ENCODE assay signal across 18 cellular contexts in the genomic region with DNA sequence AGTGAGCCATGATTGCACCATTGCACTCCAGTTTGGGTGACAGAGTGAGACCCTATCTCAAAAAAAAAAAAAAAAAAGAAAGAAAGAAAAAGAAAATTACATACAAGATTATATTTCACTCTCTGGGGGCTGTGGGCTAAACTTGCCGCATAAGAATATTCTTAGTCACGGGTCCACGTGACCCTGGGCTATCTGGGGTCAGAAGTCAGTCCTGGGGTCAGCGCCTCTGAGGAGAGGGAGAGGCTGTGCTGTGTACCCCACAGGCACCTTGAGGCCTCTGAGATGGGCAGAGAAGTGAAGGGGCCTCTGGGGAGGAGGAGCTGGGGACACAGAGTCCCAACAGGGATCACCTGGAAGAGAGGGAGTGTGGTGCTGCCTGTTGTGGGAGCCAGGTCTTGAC. TPM values are rescaled to one million over a fixed set of nuclear protein-coding genes. Genes with fewer than 3 reads are reported as not detected.
DNase-seq lines count a peak whose midpoint lies in the region; ATAC-seq, FAIRE-seq and TF ChIP-seq lines count a peak whose summit lies in the region.
"Had no signal": no experiment of that assay in that cellular context is flagged by ENCODE, and none has a peak within 500 bp of the region (broad histone marks: within the 10 kb centered on the region; RNA-seq: fewer than 3 reads in every experiment).

No MANE protein-coding gene starts in this region.

- no peaks in the 10 kb centered on the region for H4K20me1 ChIP-seq in BLaER1 treated with 17β-estradiol and CSF1 and Interleukin-3, amounts not matched to agents 10 nM and 100 nM
- no peaks in the 10 kb centered on the region for H4K20me1 ChIP-seq in OCI-LY7 (ENCODE audit: insufficient read depth, low read length)

- no TSS peak for BruUV-seq in OCI-LY7 (replicated peaks; lab: Mats Ljungman, UMichigan)

- H3K4me1 Mint-ChIP-seq in naive B cell, result peaks cover 54 to 90% (median 90%) of the 10 kb centered on the region in 3 donors
- peaks cover 24% of the 10 kb centered on the region for H3K4me1 Mint-ChIP-seq in stimulated activated effector memory CD8-positive, alpha-beta T cell treated with anti-CD3 and anti-CD28 coated beads, Interleukin-12 subunit alpha, Interleukin-12 subunit beta, amount 100 ng/mL, for 72 hours

- H3K9me2 ChIP-seq in OCI-LY7 (ENCODE audit: insufficient read depth, low read length), result no peaks in the 10 kb centered on the region

- H3K4me1 ChIP-seq in BLaER1 treated with 17β-estradiol and CSF1 and Interleukin-3, amounts not matched to agents 10 nM and 100 nM, result peaks cover 41 to 68% (median 64%) of the 10 kb centered on the region in 10 experiments
- peaks cover 73% of the 10 kb centered on the region for H3K4me1 ChIP-seq in OCI-LY7 (ENCODE audit: insufficient read depth, low read length, poor library complexity, severe bottlenecking)
- H3K4me1 ChIP-seq in spleen, result peaks cover 0 to 55% (median 26%) of the 10 kb centered on the region in 6 donors
- H3K4me1 ChIP-seq: Caco-2 had no signal

- peak overlapping the region in 8 of 11 experiments; percentile 26 to 67 (median 51); a peak in 13 of 22 replicates for H3K4me2 ChIP-seq in BLaER1 treated with 17β-estradiol and CSF1 and Interleukin-3, amounts not matched to agents 10 nM and 100 nM
- H3K4me2 ChIP-seq in OCI-LY7 (ENCODE audit: low read length), result 0 out of 2 replicates have a peak overlapping the region, but pooled peaks have one; percentile 33
- H3K4me2 ChIP-seq: GM23338 had no signal

- CTCF ChIA-PET in OCI-LY7 (lab: Charles Lee; ENCODE audit: unreplicated experiment), result interaction anchor here (1.0 kb wide), 1 partner anchor 9 kb away, joined by 3 read pairs; no protein-coding TSS in a partner anchor

- no peak for DNase-seq in OCI-LY7 (ENCODE audit: low spot score)
- no peak for DNase-seq in naive B cell
- no peak for DNase-seq in stimulated activated effector memory CD8-positive, alpha-beta T cell treated with anti-CD3 and anti-CD28 coated beads, Interleukin-12 subunit alpha, Interleukin-12 subunit beta, amount 100 ng/mL, for 72 hours (ENCODE audit: low spot score in 2 of 2)
- DNase-seq in occipital lobe (lab: John Stamatoyannopoulos, UW), result no peak
- DNase-seq in activated CD4-positive, alpha-beta T cell treated with anti-CD3 and anti-CD28 coated beads for 1 hour, result no peak
- no peak for DNase-seq in GM19239 (ENCODE audit: insufficient read length, low spot score)
- no peak for DNase-seq in spleen
- DNase-seq: ACHN; Caco-2; CD8-positive, alpha-beta memory T cell; DND-41; H9 had no signal

- H3K9me3 ChIP-seq in BLaER1 treated with 17β-estradiol and CSF1 and Interleukin-3, amounts not matched to agents 10 nM and 100 nM (replicated peaks in 1 of 11), result peaks cover 0 to 12% (median 0%) of the 10 kb centered on the region in 11 experiments; a peak in 3 of 22 replicates
- no peaks in the 10 kb centered on the region for H3K9me3 ChIP-seq in OCI-LY7 (ENCODE audit: low read length)
- no peaks in the 10 kb centered on the region for H3K9me3 ChIP-seq in spleen

- POLR2A ChIA-PET in OCI-LY7 (lab: Charles Lee), result interaction anchor here (1.4 kb wide), 1 partner anchor 8 kb away, joined by 5 read pairs; no protein-coding TSS in a partner anchor

- H3K9ac ChIP-seq in BLaER1 treated with 17β-estradiol and CSF1 and Interleukin-3, amounts not matched to agents 10 nM and 100 nM, result peak overlapping the region in 5 of 11 experiments; percentile 1 to 47 (median 8); a peak in 5 of 22 replicates

- peaks cover 0 to 4% (median 0%) of the 10 kb centered on the region in 7 donors for H3K9me3 Mint-ChIP-seq in naive B cell
- no peaks in the 10 kb centered on the region for H3K9me3 Mint-ChIP-seq in stimulated activated effector memory CD8-positive, alpha-beta T cell treated with anti-CD3 and anti-CD28 coated beads, Interleukin-12 subunit alpha, Interleukin-12 subunit beta, amount 100 ng/mL, for 72 hours
- H3K9me3 Mint-ChIP-seq: GM23338, H9 had no signal

- H3K36me3 Mint-ChIP-seq in naive B cell, result no peaks in the 10 kb centered on the region
- H3K36me3 Mint-ChIP-seq in stimulated activated effector memory CD8-positive, alpha-beta T cell treated with anti-CD3 and anti-CD28 coated beads, Interleukin-12 subunit alpha, Interleukin-12 subunit beta, amount 100 ng/mL, for 72 hours, result no peaks in the 10 kb centered on the region
- H3K36me3 Mint-ChIP-seq: CD14-positive monocyte; CD8-positive, alpha-beta memory T cell had no signal

- H3K36me3 ChIP-seq in BLaER1 treated with 17β-estradiol and CSF1 and Interleukin-3, amounts not matched to agents 10 nM and 100 nM, result no peaks in the 10 kb centered on the region
- no peaks in the 10 kb centered on the region; the same call in 1 of the 2 replicates for H3K36me3 ChIP-seq in OCI-LY7 (ENCODE audit: insufficient read depth, low read length)
- no peaks in the 10 kb centered on the region for H3K36me3 ChIP-seq in spleen

- peak overlapping the region in 5 of 8 donors; percentile 18 to 55 (median 38) for H3K4me3 Mint-ChIP-seq in naive B cell
- H3K4me3 Mint-ChIP-seq in stimulated activated effector memory CD8-positive, alpha-beta T cell treated with anti-CD3 and anti-CD28 coated beads, Interleukin-12 subunit alpha, Interleukin-12 subunit beta, amount 100 ng/mL, for 72 hours, result no peak overlapping the region
- H3K4me3 Mint-ChIP-seq: CD14-positive monocyte; CD8-positive, alpha-beta memory T cell; GM23338; H9 had no signal

- intact Hi-C loops in OCI-LY7 (cut with micrococcal nuclease; ENCODE audit: unreplicated experiment), result no loop called here
- intact Hi-C loops in spleen (cut with DNase I; ENCODE audit: low total_unique reads), result no loop called here

- TF ChIP-seq POLR2A in spleen (IDR thresholded peaks at IDR 0.05), result no peak

- H3K27me3 Mint-ChIP-seq in naive B cell, result no peaks in the 10 kb centered on the region
- H3K27me3 Mint-ChIP-seq: IgD-negative memory B cell had no signal

- no peak overlapping the region for H2AFZ ChIP-seq in OCI-LY7 (ENCODE audit: low read length)
- H2AFZ ChIP-seq: GM23338 had no signal

- no peak for FAIRE-seq in GM19239 (lab: Jason Lieb, UNC)

- H3K27me3 ChIP-seq in BLaER1 treated with 17β-estradiol and CSF1 and Interleukin-3, amounts not matched to agents 10 nM and 100 nM, result no peaks in the 10 kb centered on the region
- no peaks in the 10 kb centered on the region for H3K27me3 ChIP-seq in spleen (replicated peaks in 1 of 7)

- peaks cover 11% of the 10 kb centered on the region; the same call in 1 of the 2 replicates for H3K79me2 ChIP-seq in OCI-LY7 (ENCODE audit: insufficient read depth, low read depth, low read length)

- no peak for TF ChIP-seq CTCF in OCI-LY7 (conservative IDR thresholded peaks at IDR 0.05; ENCODE audit: low read length)
- TF ChIP-seq CTCF in spleen (IDR thresholded peaks at IDR 0.05 in 8 of 11, conservative IDR thresholded peaks at IDR 0.05 in 3 of 11), result no peak

- peak overlapping the region in 2 of 11 experiments; percentile 7 to 13; a peak in 1 of 22 replicates for H3K27ac ChIP-seq in BLaER1 treated with 17β-estradiol and CSF1 and Interleukin-3, amounts not matched to agents 10 nM and 100 nM
- no peak overlapping the region for H3K27ac ChIP-seq in OCI-LY7 (ENCODE audit: low read depth, low read length, poor library complexity, severe bottlenecking)
- no peak overlapping the region for H3K27ac ChIP-seq in spleen

- no peak for ATAC-seq in naive B cell (ENCODE audit: low read depth in 2 of 2)
- ATAC-seq in stimulated activated effector memory CD8-positive, alpha-beta T cell treated with anti-CD3 and anti-CD28 coated beads, Interleukin-12 subunit alpha, Interleukin-12 subunit beta, amount 100 ng/mL, for 72 hours, result no peak

- 91 to 97% (median 95%) methylated on average over 4 of the region's 4 CpGs for WGBS in spleen, 5 donors

- H3K27ac Mint-ChIP-seq in naive B cell, result peak overlapping the region in 2 of 6 donors; percentile 15 to 75
- peak overlapping the region; percentile 77 for H3K27ac Mint-ChIP-seq in stimulated activated effector memory CD8-positive, alpha-beta T cell treated with anti-CD3 and anti-CD28 coated beads, Interleukin-12 subunit alpha, Interleukin-12 subunit beta, amount 100 ng/mL, for 72 hours
- H3K27ac Mint-ChIP-seq: CD14-positive monocyte, GM23338 had no signal

- H3K4me3 ChIP-seq in BLaER1 treated with 17β-estradiol and CSF1 and Interleukin-3, amounts not matched to agents 10 nM and 100 nM, result no peak overlapping the region
- H3K4me3 ChIP-seq in OCI-LY7 (ENCODE audit: low read depth, low read length, poor library complexity, severe bottlenecking), result no peak overlapping the region
- no peak overlapping the region for H3K4me3 ChIP-seq in spleen
- H3K4me3 ChIP-seq: GM23338 had no signal

RNA-seq across cellular contexts. Expression of a gene that starts 5.8 kb away (rescaled TPM):
- 743 and 751 TPM in 2 replicates for total RNA-seq in OCI-LY7 (2014; rRNA removed; shearing (Covaris generic))
- 457 and 479 TPM in 2 replicates for total RNA-seq in OCI-LY7 (2022)
- polyA plus RNA-seq in naive B cell (ENCODE audit: low read depth in 6 of 6), result 1,000 to 10,000 TPM; 2,263 to 2,851 (median 2,433) TPM
- total RNA-seq in occipital lobe, result not detected
- total RNA-seq in spleen, result 100 to 1,000 TPM; 149 to 226 (median 192) TPM
- 100 to 1,000 TPM; 386 to 659 (median 624) TPM for polyA plus RNA-seq in spleen
- total RNA-seq: Caco-2 had no signal

RNA-seq across cellular contexts. Expression of a gene that starts 19.3 kb away (rescaled TPM):
- 0.21 and 4.3 TPM in 2 replicates for total RNA-seq in OCI-LY7 (2014; rRNA removed; shearing (Covaris generic))
- 0.96 TPM in 1 of 2 replicates, not detected in the other for total RNA-seq in OCI-LY7 (2022)
- polyA plus RNA-seq in naive B cell (ENCODE audit: low read depth in 6 of 6), result 1 to 10 TPM in 1 of 6 donors, not detected in 5; 1.8 TPM
- total RNA-seq in occipital lobe, result not detected
- 1 to 10 TPM in 2 of 7 donors, under 1 TPM in 3, not detected in 2; 0.47 to 1.4 (median 0.79) TPM for total RNA-seq in spleen
- polyA plus RNA-seq in spleen, result 1 to 10 TPM in 1 of 3 donors, under 1 TPM in 2; 0.29 to 1.5 (median 0.65) TPM
- total RNA-seq: A172; Caco-2; CD8-positive, alpha-beta memory T cell; GM23338; H9; HT1080 had no signal
- polyA plus RNA-seq: CD14-positive monocyte; CD8-positive, alpha-beta memory T cell had no signal

RNA-seq across cellular contexts. Expression of a gene that starts 26.9 kb away (rescaled TPM):
- total RNA-seq in OCI-LY7 (2014; rRNA removed; shearing (Covaris generic)), result not detected in 2 replicates
- total RNA-seq in OCI-LY7 (2022) (not detected in 2 replicates), occipital lobe (not detected), spleen (not detected)
- polyA plus RNA-seq in naive B cell (ENCODE audit: low read depth in 6 of 6) (not detected), spleen (under 1 TPM in 1 of 3 donors, not detected in 2; 0.06 TPM)
- total RNA-seq: A172; Caco-2; CD8-positive, alpha-beta memory T cell; GM23338; H9; HT1080 had no signal
- polyA plus RNA-seq: CD14-positive monocyte; CD8-positive, alpha-beta memory T cell; IgD-negative memory B cell had no signal

RNA-seq across cellular contexts. Expression of a gene that starts 34.8 kb away (rescaled TPM):
- total RNA-seq in OCI-LY7 (2014; rRNA removed; shearing (Covaris generic)), result 3.0 and 6.4 TPM in 2 replicates
- total RNA-seq in OCI-LY7 (2022) (9.0 and 11.9 TPM in 2 replicates), occipital lobe (not detected), spleen (1 to 10 TPM in 5 of 7 donors, under 1 TPM in 2; 0.54 to 4.0 (median 1.3) TPM)
- polyA plus RNA-seq in naive B cell (ENCODE audit: low read depth in 6 of 6) (1 to 10 TPM in 3 of 6 donors, under 1 TPM in 2, not detected in 1; 0.89 to 1.4 (median 1.1) TPM), spleen (under 1 TPM; 0.14 to 0.70 (median 0.26) TPM)
- total RNA-seq: A172, Caco-2, HT1080 had no signal
- polyA plus RNA-seq: CD14-positive monocyte; CD8-positive, alpha-beta memory T cell had no signal

RNA-seq across cellular contexts. Expression of a gene that starts 41.5 kb away (rescaled TPM):
- not detected in 2 replicates for total RNA-seq in OCI-LY7 (2014; rRNA removed; shearing (Covaris generic))
- total RNA-seq in OCI-LY7 (2022) (not detected in 2 replicates), occipital lobe (not detected), spleen (not detected)
- polyA plus RNA-seq in naive B cell (ENCODE audit: low read depth in 6 of 6) (not detected), spleen (not detected)
- total RNA-seq: A172; Caco-2; CD8-positive, alpha-beta memory T cell; GM23338; H9; HT1080 had no signal
- polyA plus RNA-seq: CD14-positive monocyte; CD8-positive, alpha-beta memory T cell; IgD-negative memory B cell had no signal

Comparison
In these comparisons a context has a peak if more than half of its experiments do, and no peak if none do; other contexts are left out.
1. RNA of a gene that starts 5.8 kb away (total RNA-seq): 457 to 751 TPM in OCI-LY7 and 149 to 226 TPM in spleen; not detected in occipital lobe (single experiment); every median in the first group is over 100 times any median in the second.